Comparison of ENCODE assay signal across 9 cellular contexts in the genomic region with DNA sequence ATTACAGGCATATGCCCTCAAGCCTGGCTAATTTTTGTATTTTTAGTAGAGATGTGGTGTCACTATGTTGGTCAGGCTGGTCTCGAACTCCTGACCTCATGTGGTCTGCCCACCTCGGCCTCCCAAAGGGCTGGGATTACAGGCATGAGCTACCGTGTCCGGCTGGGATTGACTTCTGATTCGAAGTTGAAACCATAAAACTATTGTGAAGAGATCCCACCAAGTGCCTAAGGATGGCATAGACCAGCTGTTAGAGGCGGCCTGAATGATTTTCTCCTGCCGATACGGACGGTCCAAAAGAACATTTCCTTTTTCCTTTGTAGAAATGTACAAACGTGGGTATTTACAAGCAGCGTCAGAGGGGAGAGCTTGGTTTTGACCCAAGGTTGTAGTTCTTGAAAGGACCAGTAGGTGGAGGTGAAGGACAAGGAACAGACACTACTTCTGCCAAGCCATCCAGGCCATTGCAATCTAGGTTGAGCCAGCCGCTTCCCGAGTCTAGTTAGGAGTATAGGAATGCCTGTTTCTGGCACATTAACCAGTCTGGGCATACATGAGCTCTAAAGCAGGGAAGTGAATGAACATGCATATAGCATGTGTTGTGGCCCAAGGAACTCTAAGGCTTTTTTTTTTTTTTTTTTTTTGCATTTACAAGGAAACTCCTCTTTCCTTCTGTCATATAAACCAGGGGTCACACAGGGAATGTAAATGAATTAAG. TPM values are rescaled to one million over a fixed set of nuclear protein-coding genes. Genes with fewer than 3 reads are reported as not detected.
DNase-seq lines count a peak whose midpoint lies in the region; ATAC-seq and TF ChIP-seq lines count a peak whose summit lies in the region.
"Had no signal": no experiment of that assay in that cellular context is flagged by ENCODE, and none has a peak within 500 bp of the region (broad histone marks: within the 10 kb centered on the region; RNA-seq: fewer than 3 reads in every experiment).

No MANE protein-coding gene starts in this region.

- peaks cover 23 to 26% of the 10 kb centered on the region in 2 donors for H3K27me3 Mint-ChIP-seq in CD4-positive, alpha-beta memory T cell
- H3K27me3 Mint-ChIP-seq in brain (no peaks in the 10 kb centered on the region), immature natural killer cell (ENCODE audit: low read depth in 3 of 3) (peaks cover 1 to 14% (median 2%) of the 10 kb centered on the region in 3 donors)

- H3K4me1 Mint-ChIP-seq in CD4-positive, alpha-beta memory T cell = peaks cover 0 to 2% (median under 1%) of the 10 kb centered on the region in 4 donors
- H3K4me1 Mint-ChIP-seq in brain = peaks cover 14% of the 10 kb centered on the region
- H3K4me1 Mint-ChIP-seq in immature natural killer cell = peaks cover 0 to 1% of the 10 kb centered on the region in 2 donors

- H3K9me3 ChIP-seq in CD4-positive, alpha-beta memory T cell (ENCODE audit: control insufficient read depth in 1 of 2, low read length in 2 of 2) = no peaks in the 10 kb centered on the region

- H3K9me3 Mint-ChIP-seq in CD4-positive, alpha-beta memory T cell = no peaks in the 10 kb centered on the region
- H3K9me3 Mint-ChIP-seq in brain = peaks cover 0 to 2% (median 0%) of the 10 kb centered on the region in 5 experiments
- no peaks in the 10 kb centered on the region for H3K9me3 Mint-ChIP-seq in immature natural killer cell
- H3K9me3 Mint-ChIP-seq: IgD-negative memory B cell had no signal

- no peaks in the 10 kb centered on the region for H3K36me3 ChIP-seq in CD4-positive, alpha-beta memory T cell (ENCODE audit: insufficient read depth, low read length)
- no peaks in the 10 kb centered on the region for H3K36me3 ChIP-seq in H7 (replicated peaks; ENCODE audit: control insufficient read depth, insufficient read depth, low read length)

- POLR2A ChIA-PET in CD4-positive, alpha-beta memory T cell (lab: Charles Lee; ENCODE audit: partially characterized antibody) = interaction anchor here (0.6 to 1.6 kb wide), 4 partner anchors 13 to 319 kb away, joined by 3 to 4 read pairs (median 3); partner anchors contain the start of genes ADNP and BCAS4

- H3K4me3 ChIP-seq in CD4-positive, alpha-beta memory T cell (ENCODE audit: low read length in 2 of 2) = no peak overlapping the region
- no peak overlapping the region for H3K4me3 ChIP-seq in H7 (ENCODE audit: insufficient read depth, low read depth, low read length)

- no peaks in the 10 kb centered on the region for H3K36me3 Mint-ChIP-seq in CD4-positive, alpha-beta memory T cell
- H3K36me3 Mint-ChIP-seq in brain (no peaks in the 10 kb centered on the region), immature natural killer cell (no peaks in the 10 kb centered on the region)
- H3K36me3 Mint-ChIP-seq: IgD-negative memory B cell had no signal

- CTCF ChIA-PET in CD4-positive, alpha-beta memory T cell (lab: Charles Lee; ENCODE audit: partially characterized antibody) = interaction anchor here (0.6 to 14.1 kb wide), 37 partner anchors 9 to 1393 kb away, joined by 3 to 173 read pairs (median 4); partner anchors contain the start of genes BCAS4, DPM1 and MOCS3

- no peak overlapping the region for H3K27ac Mint-ChIP-seq in CD4-positive, alpha-beta memory T cell
- peak overlapping the region in 2 of 5 experiments; percentile 31 to 70 for H3K27ac Mint-ChIP-seq in brain
- H3K27ac Mint-ChIP-seq in immature natural killer cell = no peak overlapping the region
- H3K27ac Mint-ChIP-seq: IgD-negative memory B cell had no signal

- intact Hi-C loops in CD4-positive, alpha-beta memory T cell (cut with micrococcal nuclease) = loop anchor here (1.0 to 5.0 kb wide), 3 partner anchors 340 to 608 kb away; no protein-coding TSS in a partner anchor

- H3K4me1 ChIP-seq in CD4-positive, alpha-beta memory T cell (ENCODE audit: insufficient read depth, low read length) = no peaks in the 10 kb centered on the region

- H3K27ac ChIP-seq in CD4-positive, alpha-beta memory T cell (ENCODE audit: low read depth, low read length) = no peak overlapping the region

- DNase-seq in CD4-positive, alpha-beta memory T cell = peak; percentile 64 to 76 (median 72)
- peak; percentile 77 for DNase-seq in H7
- peak; percentile 75 for DNase-seq in NCI-H2171 (lab: John Stamatoyannopoulos, UW)
- peak; percentile 25 for DNase-seq in UCSD-AML1 (lab: John Stamatoyannopoulos, UW; ENCODE audit: unreplicated experiment)
- peak; percentile 60 to 70 (median 66) for DNase-seq in immature natural killer cell
- peak; percentile 70 for DNase-seq in stimulated activated CD4-positive, alpha-beta T cell treated with anti-CD3 and anti-CD28 coated beads, Interleukin-15, amount 100 ng/mL, for 24 hours

- TF ChIP-seq CTCF in brain (conservative IDR thresholded peaks at IDR 0.05) = peak; percentile 94 to 95

- H3K27me3 ChIP-seq in CD4-positive, alpha-beta memory T cell (ENCODE audit: insufficient read depth, low read length) = no peaks in the 10 kb centered on the region
- no peaks in the 10 kb centered on the region for H3K27me3 ChIP-seq in H7 (ENCODE audit: control insufficient read depth, insufficient read depth, low read length)

- ATAC-seq in GM18519 (IDR thresholded peaks at IDR 0.05; ENCODE audit: low FRiP score, unreplicated experiment) = no peak

- H3K4me3 Mint-ChIP-seq in CD4-positive, alpha-beta memory T cell = no peak overlapping the region
- H3K4me3 Mint-ChIP-seq in brain (peak overlapping the region in 1 of 5 experiments; percentile 22), immature natural killer cell (no peak overlapping the region)
- H3K4me3 Mint-ChIP-seq: IgD-negative memory B cell had no signal

RNA-seq across cellular contexts. Expression of gene MOCS3, which starts 29.0 kb away (rescaled TPM):
- 1 to 10 TPM; 8.8 to 8.9 TPM for total RNA-seq in CD4-positive, alpha-beta memory T cell
- 1 to 10 TPM; 3.9 to 4.9 TPM for polyA plus RNA-seq in CD4-positive, alpha-beta memory T cell
- total RNA-seq in H7 (2014; rRNA removed; shearing (Covaris generic)) = 9.1 and 9.3 TPM in 2 replicates
- polyA plus RNA-seq in brain (ENCODE audit: insufficient read depth, low read depth, low replicate concordance) (3.1 TPM), immature natural killer cell (1 to 10 TPM; 2.9 to 3.7 (median 3.1) TPM)

RNA-seq across cellular contexts. Expression of gene DPM1, which starts 29.3 kb away (rescaled TPM):
- 10 to 100 TPM; 39.9 to 40.9 TPM for total RNA-seq in CD4-positive, alpha-beta memory T cell
- polyA plus RNA-seq in CD4-positive, alpha-beta memory T cell = 10 to 100 TPM; 70.3 to 79.2 TPM
- total RNA-seq in H7 (2014; rRNA removed; shearing (Covaris generic)) = 59.2 and 60.8 TPM in 2 replicates
- polyA plus RNA-seq in brain (ENCODE audit: insufficient read depth, low read depth, low replicate concordance) (29.4 TPM), immature natural killer cell (10 to 100 TPM; 46.6 to 61.8 (median 52.8) TPM)

RNA-seq across cellular contexts. Expression of gene KCNG1, which starts 35.3 kb away (rescaled TPM):
- total RNA-seq in CD4-positive, alpha-beta memory T cell = not detected
- not detected for polyA plus RNA-seq in CD4-positive, alpha-beta memory T cell
- 116 and 174 TPM in 2 replicates for total RNA-seq in H7 (2014; rRNA removed; shearing (Covaris generic))
- polyA plus RNA-seq in brain (ENCODE audit: insufficient read depth, low read depth, low replicate concordance) (2.1 TPM), immature natural killer cell (not detected)

RNA-seq across cellular contexts. Expression of gene ADNP, which starts 56.4 kb away (rescaled TPM):
- total RNA-seq in CD4-positive, alpha-beta memory T cell = 10 to 100 TPM; 64.8 to 65.6 TPM
- 10 to 100 TPM in 1 of 2 donors, 1 to 10 TPM in 1; 1.9 to 11.6 TPM for polyA plus RNA-seq in CD4-positive, alpha-beta memory T cell
- total RNA-seq in H7 (2014; rRNA removed; shearing (Covaris generic)) = 23.5 and 40.5 TPM in 2 replicates
- polyA plus RNA-seq in brain (ENCODE audit: insufficient read depth, low read depth, low replicate concordance) = 75.7 TPM
- 1 to 10 TPM; 3.0 to 8.4 (median 3.8) TPM for polyA plus RNA-seq in immature natural killer cell

Comparison
In these comparisons a context has a peak if more than half of its experiments do, and no peak if none do; other contexts are left out.
1. DNase-seq: peak in every context shown above with its lines; median percentile 77 in H7; 75 in NCI-H2171; 72 in CD4-positive, alpha-beta memory T cell; 70 in stimulated activated CD4-positive, alpha-beta T cell treated with anti-CD3 and anti-CD28 coated beads, Interleukin-15, amount 100 ng/mL, for 24 hours; 66 in immature natural killer cell; 25 in UCSD-AML1.